ENCODE assay signal across 35 cellular contexts in genomic region chr3:158737410-158737809, GRCh38. TPM values are rescaled to one million over a fixed set of nuclear protein-coding genes. Genes with fewer than 3 reads are reported as not detected.
"Had no signal": no experiment of that assay in that cellular context is flagged by ENCODE, and none has a peak within 500 bp of the region (broad histone marks: within the 10 kb centered on the region; RNA-seq: fewer than 3 reads in every experiment).

No MANE protein-coding gene starts in this region.

- ATAC-seq: activated naive CD8-positive, alpha-beta T cell treated with anti-CD3 and anti-CD28 coated beads, Interleukin-2, amount 50 U/mL, for 24 hours; activated T-cell treated with anti-CD3 and anti-CD28 coated beads, Interleukin-2, amount 50 U/mL, for 4 hours; activated T-cell treated with anti-CD3 and anti-CD28 coated beads, Interleukin-2, amount 50 U/mL, for 72 hours; body of pancreas had no signal

- H3K4me1 Mint-ChIP-seq: brain had no signal

- H3K36me3 Mint-ChIP-seq: activated naive CD4-positive, alpha-beta T cell treated with anti-CD3 and anti-CD28 coated beads, Interleukin-2, amount 10 ng/mL, durations not matched to agents 7 days and 5 days; activated naive CD4-positive, alpha-beta T cell treated with anti-CD3 and anti-CD28 coated beads, Interleukin-2, amount 50 U/mL, for 24 hours had no signal

- H3K4me3 ChIP-seq: adrenal gland, body of pancreas, breast epithelium, cardiac muscle cell had no signal

- H3K9me3 Mint-ChIP-seq: activated naive CD4-positive, alpha-beta T cell treated with anti-CD3 and anti-CD28 coated beads, Interleukin-2, amount 50 U/mL, for 24 hours; activated T-helper 2 cell treated with anti-CD3 and anti-CD28 coated beads, Interferon-gamma antibody, Interleukin-2, Interleukin-4, amounts not matched to agents 10 μg/mL and 5 μg/mL and 100 μg/mL, durations not matched to agents 14 hours and 24 hours and 36 hours; central memory CD8-positive, alpha-beta T cell had no signal

- H3K4me3 Mint-ChIP-seq: activated naive CD4-positive, alpha-beta T cell treated with anti-CD3 and anti-CD28 coated beads for 36 hours; activated naive CD4-positive, alpha-beta T cell treated with anti-CD3 and anti-CD28 coated beads, Interleukin-2, amount 10 ng/mL, durations not matched to agents 7 days and 5 days; activated naive CD4-positive, alpha-beta T cell treated with anti-CD3 and anti-CD28 coated beads, Interleukin-2, amount 50 U/mL, for 24 hours; activated naive CD8-positive, alpha-beta T cell; activated naive CD8-positive, alpha-beta T cell treated with anti-CD3 and anti-CD28 coated beads, Interleukin-2, amount 10 ng/mL, durations not matched to agents 7 days and 5 days; activated naive CD8-positive, alpha-beta T cell treated with anti-CD3 and anti-CD28 coated beads, Interleukin-2, amount 50 U/mL, for 24 hours; activated T-cell treated with anti-CD3 and anti-CD28 coated beads, Interleukin-2, amount 50 U/mL, for 24 hours; activated T-cell treated with anti-CD3 and anti-CD28 coated beads, Interleukin-2, amount 50 U/mL, for 4 hours; activated T-cell treated with anti-CD3 and anti-CD28 coated beads, Interleukin-2, amount 50 U/mL, for 72 hours; activated T-helper 1 cell treated with anti-CD3 and anti-CD28 coated beads, Interleukin-12 subunit alpha, Interleukin-12 subunit beta, Interleukin-2, Interleukin-4 antibody, amounts not matched to agents 30 ng/mL and 10 ng/mL and 1 ng/mL, durations not matched to agents 14 hours and 24 hours and 36 hours; brain; central memory CD8-positive, alpha-beta T cell had no signal

- H3K27ac ChIP-seq: adrenal gland, body of pancreas, cardiac muscle cell had no signal

- DNase-seq: activated effector memory CD4-positive, alpha-beta T cell treated with anti-CD3 and anti-CD28 coated beads, Interleukin-2, amount 50 U/mL, for 16 hours; activated effector memory CD4-positive, alpha-beta T cell treated with Interleukin-2 at 50 U/mL for 16 hours; activated gamma-delta T cell; activated gamma-delta T cell treated with Interleukin-2 at 50 U/mL for 16 hours; activated naive CD4-positive, alpha-beta T cell; activated naive CD4-positive, alpha-beta T cell treated with anti-CD3 and anti-CD28 coated beads for 36 hours; activated naive CD4-positive, alpha-beta T cell treated with anti-CD3 and anti-CD28 coated beads, Interleukin-2, amount 10 ng/mL, durations not matched to agents 7 days and 5 days; activated naive CD4-positive, alpha-beta T cell treated with anti-CD3 and anti-CD28 coated beads, Interleukin-2, amount 50 U/mL, for 16 hours; activated naive CD4-positive, alpha-beta T cell treated with Interleukin-2 at 50 U/mL for 16 hours; activated naive CD8-positive, alpha-beta T cell treated with anti-CD3 and anti-CD28 coated beads, Interleukin-2, amount 10 ng/mL, durations not matched to agents 7 days and 5 days; activated naive CD8-positive, alpha-beta T cell treated with anti-CD3 and anti-CD28 coated beads, Interleukin-2, amount 50 U/mL, for 24 hours; activated T-cell treated with anti-CD3 and anti-CD28 coated beads, Interleukin-2, amount 50 U/mL, for 1 hour; activated T-cell treated with anti-CD3 and anti-CD28 coated beads, Interleukin-2, amount 50 U/mL, for 24 hours; activated T-cell treated with anti-CD3 and anti-CD28 coated beads, Interleukin-2, amount 50 U/mL, for 4 hours; activated T-cell treated with anti-CD3 and anti-CD28 coated beads, Interleukin-2, amount 50 U/mL, for 48 hours; activated T-cell treated with anti-CD3 and anti-CD28 coated beads, Interleukin-2, amount 50 U/mL, for 72 hours; adrenal gland; amniotic stem cell; amygdala; anterior cingulate cortex; aorta; body of pancreas; brain microvascular endothelial cell; caudate nucleus; central memory CD4-positive, alpha-beta T cell; cerebellar nuclear complex had no signal

- H3K27me3 Mint-ChIP-seq: activated naive CD4-positive, alpha-beta T cell treated with anti-CD3 and anti-CD28 coated beads, Interleukin-2, amount 50 U/mL, for 24 hours; activated naive CD8-positive, alpha-beta T cell; activated naive CD8-positive, alpha-beta T cell treated with anti-CD3 and anti-CD28 coated beads, Interleukin-2, amount 50 U/mL, for 24 hours; activated T-cell treated with anti-CD3 and anti-CD28 coated beads, Interleukin-2, amount 50 U/mL, for 24 hours; central memory CD8-positive, alpha-beta T cell had no signal

- H3K27me3 ChIP-seq: adrenal gland, body of pancreas, brain microvascular endothelial cell, breast epithelium had no signal

- H3K27ac Mint-ChIP-seq: activated naive CD4-positive, alpha-beta T cell treated with anti-CD3 and anti-CD28 coated beads for 36 hours; activated naive CD4-positive, alpha-beta T cell treated with anti-CD3 and anti-CD28 coated beads, Interleukin-2, amount 10 ng/mL, durations not matched to agents 7 days and 5 days; activated naive CD4-positive, alpha-beta T cell treated with anti-CD3 and anti-CD28 coated beads, Interleukin-2, amount 50 U/mL, for 24 hours; activated naive CD4-positive, alpha-beta T cell treated with anti-CD3 and anti-CD28 coated beads, Interleukin-2, amount 50 U/mL, for 72 hours; activated naive CD8-positive, alpha-beta T cell; activated naive CD8-positive, alpha-beta T cell treated with anti-CD3 and anti-CD28 coated beads, Interleukin-2, amount 10 ng/mL, durations not matched to agents 7 days and 5 days; activated naive CD8-positive, alpha-beta T cell treated with anti-CD3 and anti-CD28 coated beads, Interleukin-2, amount 50 U/mL, for 24 hours; activated T-cell treated with anti-CD3 and anti-CD28 coated beads, Interleukin-2, amount 50 U/mL, for 24 hours; activated T-cell treated with anti-CD3 and anti-CD28 coated beads, Interleukin-2, amount 50 U/mL, for 72 hours; activated T-helper 1 cell treated with anti-CD3 and anti-CD28 coated beads, Interleukin-12 subunit alpha, Interleukin-12 subunit beta, Interleukin-2, Interleukin-4 antibody, amounts not matched to agents 30 ng/mL and 10 ng/mL and 1 ng/mL, durations not matched to agents 14 hours and 24 hours and 36 hours; activated T-helper 2 cell treated with anti-CD3 and anti-CD28 coated beads, Interferon-gamma antibody, Interleukin-2, Interleukin-4, amounts not matched to agents 10 μg/mL and 5 μg/mL and 100 μg/mL, durations not matched to agents 14 hours and 24 hours and 36 hours; brain had no signal

- H3K4me1 ChIP-seq: adrenal gland, breast epithelium had no signal

- H3K36me3 ChIP-seq: adrenal gland, breast epithelium, cardiac muscle cell had no signal

RNA-seq across cellular contexts. Expression of gene RARRES1, which starts 5.2 kb away (rescaled TPM):
- total RNA-seq: activated naive CD4-positive, alpha-beta T cell treated with anti-CD3 and anti-CD28 coated beads for 36 hours; activated naive CD4-positive, alpha-beta T cell treated with anti-CD3 and anti-CD28 coated beads, Interleukin-2, amount 50 U/mL, for 72 hours; activated naive CD8-positive, alpha-beta T cell treated with anti-CD3 and anti-CD28 coated beads, Interleukin-2, amount 10 ng/mL, durations not matched to agents 7 days and 5 days; activated T-cell treated with anti-CD3 and anti-CD28 coated beads, Interleukin-2, amount 50 U/mL, for 4 hours; activated T-helper 1 cell treated with anti-CD3 and anti-CD28 coated beads, Interleukin-12 subunit alpha, Interleukin-12 subunit beta, Interleukin-2, Interleukin-4 antibody, amounts not matched to agents 30 ng/mL and 10 ng/mL and 1 ng/mL, durations not matched to agents 14 hours and 24 hours and 36 hours had no signal
